ENCODE assay signal across 8 cellular contexts in genomic region chr13:65926750-65927171, GRCh38.
DNase-seq lines count a peak whose midpoint lies in the region; ATAC-seq and TF ChIP-seq lines count a peak whose summit lies in the region.

No MANE protein-coding gene starts in this region.

- H3K27ac Mint-ChIP-seq in endothelial cell (ENCODE audit: unreplicated experiment), result no peak overlapping the region
- no peak overlapping the region for H3K27ac Mint-ChIP-seq in activated CD4-positive, alpha-beta T cell treated with anti-CD3 and anti-CD28 coated beads, Interleukin-2, amount 10 ng/mL, durations not matched to agents 7 days and 5 days

- peaks cover 2% of the 10 kb centered on the region for H3K27me3 Mint-ChIP-seq in endothelial cell (ENCODE audit: unreplicated experiment)
- no peaks in the 10 kb centered on the region for H3K27me3 Mint-ChIP-seq in activated CD4-positive, alpha-beta T cell treated with anti-CD3 and anti-CD28 coated beads, Interleukin-2, amount 10 ng/mL, durations not matched to agents 7 days and 5 days

- H3K18ac ChIP-seq in neuronal stem cell (ENCODE audit: low read length), result peak overlapping the region; percentile 15

- DNase-seq in endothelial cell (ENCODE audit: low spot score) (peak; percentile 15), neuronal stem cell (ENCODE audit: low spot score) (no peak), mesenteric fat pad (ENCODE audit: low spot score) (no peak)
- no peak for DNase-seq in stimulated activated CD4-positive, alpha-beta T cell treated with anti-CD3 and anti-CD28 coated beads, Interleukin-15, amount 100 ng/mL, for 24 hours
- no peak for DNase-seq in activated CD4-positive, alpha-beta T cell treated with anti-CD3 and anti-CD28 coated beads, Interleukin-2, amount 10 ng/mL, durations not matched to agents 7 days and 5 days

- ATAC-seq in GM19397 (IDR thresholded peaks at IDR 0.05; ENCODE audit: unreplicated experiment) (peak; percentile 87), esophagus mucosa (no peak)

- no peaks in the 10 kb centered on the region for H3K79me1 ChIP-seq in neuronal stem cell (ENCODE audit: low read depth, low read length)

- H3K36me3 ChIP-seq in neuronal stem cell (replicated peaks in 1 of 2; ENCODE audit: control insufficient read depth in 2 of 2, insufficient read depth in 2 of 2, low read length in 2 of 2), result no peaks in the 10 kb centered on the region

- H3K9me3 ChIP-seq in neuronal stem cell (replicated peaks in 1 of 2; ENCODE audit: control insufficient read depth in 2 of 2, insufficient read depth in 1 of 2, low read depth in 1 of 2, low read length in 2 of 2), result no peaks in the 10 kb centered on the region

- POLR2A ChIA-PET in activated CD4-positive, alpha-beta T cell treated with anti-CD3 and anti-CD28 coated beads, Interleukin-2, amount 10 ng/mL, durations not matched to agents 7 days and 5 days (lab: Charles Lee), result no interaction called here

- no peak overlapping the region for H3K9ac ChIP-seq in neuronal stem cell (ENCODE audit: low read depth, low read length, poor library complexity)

- no peak overlapping the region for H4K8ac ChIP-seq in neuronal stem cell (ENCODE audit: low read depth, low read length)

- WGBS in neuronal stem cell (ENCODE audit: extremely low coverage in 2 of 2, insufficient read length in 2 of 2, insufficient replicate concordance in 1 of 2), 2 donors, result no CpG with 5 or more reads among the region's 7 CpGs

- no peak overlapping the region for H3K4me2 ChIP-seq in neuronal stem cell (ENCODE audit: insufficient read depth, low read length, poor library complexity, severe bottlenecking)

- H2BK120ac ChIP-seq in neuronal stem cell (ENCODE audit: low read depth, low read length), result no peak overlapping the region

- peak overlapping the region; percentile 70 for H2AFZ ChIP-seq in neuronal stem cell (ENCODE audit: low read length)

- no peaks in the 10 kb centered on the region for H3K27me3 ChIP-seq in neuronal stem cell (ENCODE audit: control insufficient read depth in 3 of 3, insufficient read depth in 3 of 3, low read depth in 1 of 3, low read length in 3 of 3)

- no peak overlapping the region for H3K14ac ChIP-seq in neuronal stem cell (ENCODE audit: low read length)

- CTCF ChIA-PET in activated CD4-positive, alpha-beta T cell treated with anti-CD3 and anti-CD28 coated beads, Interleukin-2, amount 10 ng/mL, durations not matched to agents 7 days and 5 days (lab: Charles Lee), result no interaction called here

- H2BK5ac ChIP-seq in neuronal stem cell (ENCODE audit: low read length), result no peak overlapping the region

- no peaks in the 10 kb centered on the region for H3K36me3 Mint-ChIP-seq in endothelial cell (ENCODE audit: low read depth, unreplicated experiment)
- no peaks in the 10 kb centered on the region for H3K36me3 Mint-ChIP-seq in activated CD4-positive, alpha-beta T cell treated with anti-CD3 and anti-CD28 coated beads, Interleukin-2, amount 10 ng/mL, durations not matched to agents 7 days and 5 days (ENCODE audit: low read depth)

- H2BK15ac ChIP-seq in neuronal stem cell (ENCODE audit: low read length), result no peak overlapping the region

- no peaks in the 10 kb centered on the region for H3K9me3 Mint-ChIP-seq in endothelial cell (ENCODE audit: unreplicated experiment)
- no peaks in the 10 kb centered on the region for H3K9me3 Mint-ChIP-seq in activated CD4-positive, alpha-beta T cell treated with anti-CD3 and anti-CD28 coated beads, Interleukin-2, amount 10 ng/mL, durations not matched to agents 7 days and 5 days

- no peak overlapping the region for H3K23ac ChIP-seq in neuronal stem cell (ENCODE audit: low read depth, low read length, poor library complexity)

- no peak overlapping the region for H3K27ac ChIP-seq in neuronal stem cell (replicated peaks; ENCODE audit: low read length)

- H3K4me3 Mint-ChIP-seq in endothelial cell (ENCODE audit: unreplicated experiment), result no peak overlapping the region
- no peak overlapping the region for H3K4me3 Mint-ChIP-seq in activated CD4-positive, alpha-beta T cell treated with anti-CD3 and anti-CD28 coated beads, Interleukin-2, amount 10 ng/mL, durations not matched to agents 7 days and 5 days

- TF ChIP-seq CTCF in LNCAP (IDR thresholded peaks at IDR 0.05) (peak; percentile 30; the same call in 1 of the 2 replicates), endothelial cell (IDR thresholded peaks at IDR 0.05; ENCODE audit: unreplicated experiment) (no peak)

- H2AK5ac ChIP-seq in neuronal stem cell (ENCODE audit: low read depth, low read length), result no peak overlapping the region

- no peak overlapping the region for H3K4me3 ChIP-seq in neuronal stem cell (ENCODE audit: low read length in 2 of 2)

- no peak overlapping the region for H2BK12ac ChIP-seq in neuronal stem cell (ENCODE audit: low read length)

- no peak overlapping the region for H4K91ac ChIP-seq in neuronal stem cell (ENCODE audit: low read depth, low read length, poor library complexity)

- H3K4me1 ChIP-seq in neuronal stem cell (ENCODE audit: control insufficient read depth in 2 of 2, insufficient read depth in 1 of 2, low read depth in 1 of 2, low read length in 2 of 2), result no peaks in the 10 kb centered on the region

- peaks cover 8% of the 10 kb centered on the region for H3K4me1 Mint-ChIP-seq in endothelial cell (ENCODE audit: unreplicated experiment)
- no peaks in the 10 kb centered on the region for H3K4me1 Mint-ChIP-seq in activated CD4-positive, alpha-beta T cell treated with anti-CD3 and anti-CD28 coated beads, Interleukin-2, amount 10 ng/mL, durations not matched to agents 7 days and 5 days

- no peak overlapping the region for H3K4ac ChIP-seq in neuronal stem cell (ENCODE audit: low read length)
